In genomic region chr11:102205805-102206204, GRCh38 we compare ENCODE assay signal across 15 cellular contexts.
DNase-seq lines count a peak whose midpoint lies in the region; TF ChIP-seq lines count a peak whose summit lies in the region.
"Had no signal": no experiment of that assay in that cellular context is flagged by ENCODE, and none has a peak within 500 bp of the region (broad histone marks: within the 10 kb centered on the region; RNA-seq: fewer than 3 reads in every experiment).

No MANE protein-coding gene starts in this region.

- H2AK5ac ChIP-seq in H9 (ENCODE audit: insufficient read length, low read length), result no peak overlapping the region

- no peaks in the 10 kb centered on the region for H3K23me2 ChIP-seq in H9 (ENCODE audit: insufficient read length, low read depth, low read length, poor library complexity, severe bottlenecking)

- CTCF ChIA-PET in Calu3 (lab: Charles Lee), result no interaction called here

- H3K56ac ChIP-seq in H9 (ENCODE audit: insufficient read length, low read depth, low read length), result no peak overlapping the region

- H4K8ac ChIP-seq in H9 (replicated peaks; ENCODE audit: insufficient read length, low read depth, low read length), result no peak overlapping the region

- in situ Hi-C loops in ACHN (cut with HindIII; ENCODE audit: low pct_ligation_motif_present, low pct_unique_long_range_greater_than_20kb, low sequenced_read_pairs), result no loop called here

- H4K91ac ChIP-seq in H9 (ENCODE audit: insufficient read length, low read depth, low read length), result no peak overlapping the region

- H2BK120ac ChIP-seq in H9 (ENCODE audit: low read depth, low read length, poor library complexity, severe bottlenecking), result no peak overlapping the region

- H3K27me3 ChIP-seq in cardiac muscle cell (no peaks in the 10 kb centered on the region), H9 (ENCODE audit: insufficient read depth, low read length) (no peaks in the 10 kb centered on the region), endodermal cell (ENCODE audit: control insufficient read depth, insufficient read depth, low read length, poor library complexity, severe bottlenecking) (no peaks in the 10 kb centered on the region)

- H2BK5ac ChIP-seq in H9 (ENCODE audit: insufficient read length, low read length), result no peak overlapping the region

- H3K9me3 Mint-ChIP-seq in H9, result peaks cover 0 to 4% of the 10 kb centered on the region in 2 experiments; a peak in 1 of 5 replicates
- H3K9me3 Mint-ChIP-seq in endodermal cell, result no peaks in the 10 kb centered on the region
- H3K9me3 Mint-ChIP-seq in Calu3 (ENCODE audit: low read depth, unreplicated experiment), result no peaks in the 10 kb centered on the region
- H3K9me3 Mint-ChIP-seq: CD4-positive, alpha-beta memory T cell had no signal

- H2BK12ac ChIP-seq in H9 (ENCODE audit: insufficient read length, low read depth, low read length), result no peak overlapping the region

- no peak overlapping the region for H4K5ac ChIP-seq in H9 (ENCODE audit: insufficient read length, low read depth, low read length)

- H3K27me3 Mint-ChIP-seq in H9 (ENCODE audit: low read depth) (no peaks in the 10 kb centered on the region), endodermal cell (ENCODE audit: insufficient read depth) (no peaks in the 10 kb centered on the region), Calu3 (ENCODE audit: unreplicated experiment) (no peaks in the 10 kb centered on the region)

- no peak overlapping the region for H3K4me2 ChIP-seq in H9 (ENCODE audit: insufficient read depth, insufficient read length, low read length)

- H3K4me1 ChIP-seq in cardiac muscle cell (ENCODE audit: low read depth), result no peaks in the 10 kb centered on the region
- peaks cover 8% of the 10 kb centered on the region for H3K4me1 ChIP-seq in H9 (ENCODE audit: insufficient read depth, low read length)
- H3K4me1 ChIP-seq in endodermal cell (ENCODE audit: control insufficient read depth, insufficient read depth, low read length), result no peaks in the 10 kb centered on the region

- no CpG with 5 or more reads among the region's 4 CpGs for WGBS in H9 (ENCODE audit: extremely low coverage, insufficient read length, low lambda C conversion rate)
- 89% methylated on average over 4 of the region's 4 CpGs; no CpG with 5 or more reads in 1 of the 2 experiments for WGBS in endodermal cell (ENCODE audit: insufficient coverage in 1 of 2, insufficient read length in 1 of 2), 2 experiments

- H3K36me3 ChIP-seq in cardiac muscle cell (peaks cover 51% of the 10 kb centered on the region), endodermal cell (ENCODE audit: control insufficient read depth, insufficient read depth, low read length) (peaks cover 94% of the 10 kb centered on the region)

- H3K14ac ChIP-seq in H9 (ENCODE audit: insufficient read depth, low read length), result no peak overlapping the region

- H3K4ac ChIP-seq in H9 (ENCODE audit: low read depth, low read length), result no peak overlapping the region

- no peak for TF ChIP-seq CTCF in cardiac muscle cell (IDR thresholded peaks at IDR 0.05; ENCODE audit: low read depth, low read length)
- TF ChIP-seq CTCF in H9 (conservative IDR thresholded peaks at IDR 0.05), result no peak
- TF ChIP-seq CTCF in endodermal cell (conservative IDR thresholded peaks at IDR 0.05), result no peak
- no peak for TF ChIP-seq CTCF in Calu3 (IDR thresholded peaks at IDR 0.05; ENCODE audit: unreplicated experiment)

- H2BK15ac ChIP-seq in H9 (ENCODE audit: low read depth, low read length), result no peak overlapping the region

- no peak overlapping the region for H3K18ac ChIP-seq in H9 (ENCODE audit: insufficient read length, low read depth, low read length)

- H3K9me3 ChIP-seq in cardiac muscle cell (ENCODE audit: low read depth), result no peaks in the 10 kb centered on the region
- no peaks in the 10 kb centered on the region for H3K9me3 ChIP-seq in H9 (ENCODE audit: control insufficient read depth, low read depth, low read length)
- peaks cover 12% of the 10 kb centered on the region for H3K9me3 ChIP-seq in endodermal cell (ENCODE audit: control insufficient read depth, low read length)

- H3K4me1 Mint-ChIP-seq in H9 (peaks cover 79 to 87% of the 10 kb centered on the region in 2 experiments), endodermal cell (peaks cover 22% of the 10 kb centered on the region), Calu3 (ENCODE audit: low read depth, unreplicated experiment) (no peaks in the 10 kb centered on the region)
- H3K4me1 Mint-ChIP-seq: B cell; CD4-positive, alpha-beta memory T cell had no signal

- no peak overlapping the region for H3K23ac ChIP-seq in H9 (ENCODE audit: insufficient read length, low read depth, low read length)

- no peak overlapping the region for H3T11ph ChIP-seq in H9 (ENCODE audit: low read length)

- H3K9ac ChIP-seq in H9 (ENCODE audit: extremely low read depth, insufficient read length, low read length), result no peak overlapping the region
- no peak overlapping the region for H3K9ac ChIP-seq in endodermal cell (ENCODE audit: extremely low read depth, low read length, poor library complexity, severe bottlenecking)
- H3K9ac ChIP-seq: GM23248 had no signal

- no TSS peak for BruUV-seq in Calu3 (replicated peaks; lab: Mats Ljungman, UMichigan)

- no peaks in the 10 kb centered on the region for H4K20me1 ChIP-seq in H9 (ENCODE audit: control insufficient read depth, insufficient read depth, insufficient read length)

- H3K79me2 ChIP-seq in H9 (ENCODE audit: insufficient read depth, low read length), result no peaks in the 10 kb centered on the region

- DNase-seq in cardiac muscle cell (ENCODE audit: low read depth in 1 of 2, low spot score in 1 of 2) (no peak), cardiac septum (ENCODE audit: low spot score) (no peak), H9 (no peak), endodermal cell (no peak), ACHN (no peak), NCI-H774 (lab: John Stamatoyannopoulos, UW) (no peak), Calu3 (no peak)
- DNase-seq: C1 segment of cervical spinal cord; CD4-positive, alpha-beta memory T cell; GF-D8; GM23248; H7 had no signal

- H3K4me3 Mint-ChIP-seq in H9 (no peak overlapping the region), endodermal cell (no peak overlapping the region), Calu3 (ENCODE audit: low read depth, unreplicated experiment) (no peak overlapping the region)
- H3K4me3 Mint-ChIP-seq: B cell; CD4-positive, alpha-beta memory T cell had no signal

- intact Hi-C loops in cardiac septum (cut with DNase I), result no loop called here
- intact Hi-C loops in Calu3 (cut with micrococcal nuclease; ENCODE audit: unreplicated experiment), result no loop called here

- peak overlapping the region; percentile 66 for H3K27ac ChIP-seq in cardiac muscle cell
- H3K27ac ChIP-seq in H9 (ENCODE audit: insufficient read length, low read depth, low read length), result no peak overlapping the region
- H3K27ac ChIP-seq in endodermal cell (ENCODE audit: low read depth, low read length), result no peak overlapping the region
- H3K27ac ChIP-seq: HL-60 had no signal

- H3K27ac Mint-ChIP-seq in H9, result peak overlapping the region; percentile 72 to 82 (median 79); a peak in 5 of 7 replicates
- H3K27ac Mint-ChIP-seq in endodermal cell, result peak overlapping the region; percentile 59
- no peak overlapping the region for H3K27ac Mint-ChIP-seq in Calu3 (ENCODE audit: unreplicated experiment)
- H3K27ac Mint-ChIP-seq: B cell; CD4-positive, alpha-beta memory T cell had no signal

- no peak overlapping the region for H3K4me3 ChIP-seq in cardiac muscle cell
- H3K4me3 ChIP-seq in endodermal cell (ENCODE audit: low read length), result no peak overlapping the region
- H3K4me3 ChIP-seq: GM23248, K562 had no signal

- H3K79me1 ChIP-seq in H9 (ENCODE audit: insufficient read depth, low read depth, low read length, poor library complexity, severe bottlenecking), result no peaks in the 10 kb centered on the region

- no peak overlapping the region for H2BK20ac ChIP-seq in H9 (ENCODE audit: low read depth, low read length, poor library complexity, severe bottlenecking)

- H2AFZ ChIP-seq in H9 (ENCODE audit: low read length), result no peak overlapping the region
- H2AFZ ChIP-seq: GM23248 had no signal

- H3K36me3 Mint-ChIP-seq in H9 (ENCODE audit: insufficient read depth in 1 of 3, low read depth in 3 of 3), result peaks cover 19 to 33% (median 28%) of the 10 kb centered on the region in 3 experiments
- peaks cover 65% of the 10 kb centered on the region for H3K36me3 Mint-ChIP-seq in endodermal cell (ENCODE audit: low read depth)
- H3K36me3 Mint-ChIP-seq in Calu3 (ENCODE audit: insufficient read depth, unreplicated experiment), result peaks cover 7% of the 10 kb centered on the region
